1 cellular context compared by ENCODE assay signal in genomic region chr22:40818747-40819662, GRCh38.
TF ChIP-seq lines count a peak whose summit lies in the region.

A gene with protein sequence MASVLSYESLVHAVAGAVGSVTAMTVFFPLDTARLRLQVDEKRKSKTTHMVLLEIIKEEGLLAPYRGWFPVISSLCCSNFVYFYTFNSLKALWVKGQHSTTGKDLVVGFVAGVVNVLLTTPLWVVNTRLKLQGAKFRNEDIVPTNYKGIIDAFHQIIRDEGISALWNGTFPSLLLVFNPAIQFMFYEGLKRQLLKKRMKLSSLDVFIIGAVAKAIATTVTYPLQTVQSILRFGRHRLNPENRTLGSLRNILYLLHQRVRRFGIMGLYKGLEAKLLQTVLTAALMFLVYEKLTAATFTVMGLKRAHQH (minus strand): TSS chr22:40819346. CDS start chr22:40819248, 98 bp downstream.

TF ChIP-seq in H1, 55 proteins besides CTCF, POLR2A, EP300 and RAD21 (continued from another document):
- TF ChIP-seq KDM4A (IDR thresholded peaks at IDR 0.05; ENCODE audit: low read depth, low read length, severe bottlenecking) (peak; percentile 90), RXRA (IDR thresholded peaks at IDR 0.05; ENCODE audit: insufficient read depth, low read depth, low read length) (no peak), SP4 (IDR thresholded peaks at IDR 0.05; ENCODE audit: low read length) (0 out of 2 replicates have a peak, but pooled peaks have one; percentile 4), ASH2L (IDR thresholded peaks at IDR 0.05; ENCODE audit: low read length) (peak; percentile 76), SP2 (IDR thresholded peaks at IDR 0.05; ENCODE audit: low read length) (no peak), FOSL1 (IDR thresholded peaks at IDR 0.05; ENCODE audit: insufficient read depth, low read depth, low read length) (no peak), TCF12 (IDR thresholded peaks at IDR 0.05; ENCODE audit: low read depth, low read length) (no peak), TAF1 (IDR thresholded peaks at IDR 0.05; ENCODE audit: low read depth, low read length) (peak; percentile 63; the same call in 1 of the 2 replicates), SUZ12 (IDR thresholded peaks at IDR 0.05; ENCODE audit: low read length) (no peak), HDAC2 (IDR thresholded peaks at IDR 0.05; ENCODE audit: borderline replicate concordance in 1 of 2, low read depth in 2 of 2, low read length in 2 of 2) (peak in 1 of 2 experiments; percentile 71; a peak in 1 of 4 replicates), YY1 (IDR thresholded peaks at IDR 0.05; ENCODE audit: low read depth, low read length) (0 out of 2 replicates have a peak, but pooled peaks have one; percentile 33), RBBP5 (IDR thresholded peaks at IDR 0.05; ENCODE audit: borderline replicate concordance, low read depth, low read length) (peak; percentile 84; the same call in 1 of the 2 replicates), SIN3A (conservative IDR thresholded peaks at IDR 0.05 in 1 of 2, IDR thresholded peaks at IDR 0.05 in 1 of 2; ENCODE audit: low read depth in 1 of 2, low read length in 2 of 2) (peak in 1 of 2 experiments; percentile 60; a peak in 2 of 4 replicates), BCL11A (IDR thresholded peaks at IDR 0.05; ENCODE audit: low read depth in 2 of 2, low read length in 2 of 2) (no peak), SRF (IDR thresholded peaks at IDR 0.05; ENCODE audit: low read depth, low read length) (no peak), KDM1A (IDR thresholded peaks at IDR 0.05; ENCODE audit: borderline replicate concordance, low read length) (no peak), PHF8 (conservative IDR thresholded peaks at IDR 0.05; ENCODE audit: low read depth, low read length) (peak; percentile 80), SAP30 (IDR thresholded peaks at IDR 0.05; ENCODE audit: insufficient read depth, insufficient replicate concordance, low read length) (peak; percentile 94), CBX8 (IDR thresholded peaks at IDR 0.05; ENCODE audit: borderline replicate concordance, low read depth, low read length) (no peak), POLR2AphosphoS5 (IDR thresholded peaks at IDR 0.05; ENCODE audit: low read depth, low read length) (peak; percentile 56), GABPA (IDR thresholded peaks at IDR 0.05; ENCODE audit: borderline replicate concordance, insufficient read depth, low read length) (peak; percentile 73; the same call in 1 of the 2 replicates), TBP (IDR thresholded peaks at IDR 0.05; ENCODE audit: low read depth, low read length) (peak; percentile 6; the same call in 1 of the 2 replicates), CHD2 (IDR thresholded peaks at IDR 0.05; ENCODE audit: low read length) (no peak), CREB1 (IDR thresholded peaks at IDR 0.05) (no peak)
- TF ChIP-seq, protein P1, sequence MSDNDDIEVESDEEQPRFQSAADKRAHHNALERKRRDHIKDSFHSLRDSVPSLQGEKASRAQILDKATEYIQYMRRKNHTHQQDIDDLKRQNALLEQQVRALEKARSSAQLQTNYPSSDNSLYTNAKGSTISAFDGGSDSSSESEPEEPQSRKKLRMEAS (IDR thresholded peaks at IDR 0.05): peak; percentile 87
